13 cellular contexts compared by ENCODE assay signal in the genomic region with DNA sequence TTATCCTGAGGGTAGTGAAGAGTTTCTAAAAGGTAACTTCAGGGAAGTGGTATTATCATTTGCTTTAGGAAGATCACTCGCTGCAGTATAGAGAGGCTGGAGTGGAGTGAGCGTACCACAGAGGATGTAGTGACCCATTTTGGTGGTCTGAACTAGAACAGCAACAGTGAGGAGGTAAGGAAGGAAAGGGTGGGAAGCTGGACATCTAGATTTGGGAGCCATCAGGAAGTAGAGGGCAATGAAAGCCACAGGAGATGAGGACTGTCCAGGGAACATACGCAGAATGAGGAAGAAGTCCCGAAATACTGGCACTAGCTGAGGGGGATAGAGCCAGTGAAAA.
"Had no signal": no experiment of that assay in that cellular context is flagged by ENCODE, and none has a peak within 500 bp of the region (broad histone marks: within the 10 kb centered on the region; RNA-seq: fewer than 3 reads in every experiment).

No MANE protein-coding gene starts in this region.

- H3K4me3 ChIP-seq: body of pancreas, dorsolateral prefrontal cortex had no signal

- H3K9me3 ChIP-seq: body of pancreas had no signal

- H3K27me3 Mint-ChIP-seq: activated B cell treated with CpG ODN at 0.5 μM for 24 hours; activated CD4-positive, alpha-beta memory T cell treated with anti-CD3 and anti-CD28 coated beads for 36 hours; activated T-cell treated with anti-CD3 and anti-CD28 coated beads, Interleukin-2, amount 50 U/mL, for 24 hours; progenitor cell of endocrine pancreas had no signal

- H3K27me3 ChIP-seq: body of pancreas, dorsolateral prefrontal cortex, foreskin keratinocyte had no signal

- H3K27ac Mint-ChIP-seq: activated B cell treated with CpG ODN at 0.5 μM for 24 hours; activated CD4-positive, alpha-beta memory T cell treated with anti-CD3 and anti-CD28 coated beads for 36 hours; activated naive CD4-positive, alpha-beta T cell treated with anti-CD3 and anti-CD28 coated beads for 36 hours; activated T-cell treated with anti-CD3 and anti-CD28 coated beads, Interleukin-2, amount 50 U/mL, for 24 hours; activated T-helper 2 cell treated with anti-CD3 and anti-CD28 coated beads, Interferon-gamma antibody, Interleukin-2, Interleukin-4, amounts not matched to agents 10 μg/mL and 5 μg/mL and 100 μg/mL, durations not matched to agents 14 hours and 24 hours and 36 hours; nephron progenitor cell; progenitor cell of endocrine pancreas; T-helper 2 cell treated with Interferon-gamma antibody and Interleukin-4, amounts not matched to agents 5 μg/mL and 100 μg/mL, for 36 hours had no signal

- H3K9me3 Mint-ChIP-seq: activated B cell treated with CpG ODN at 0.5 μM for 24 hours; activated CD4-positive, alpha-beta memory T cell treated with anti-CD3 and anti-CD28 coated beads for 36 hours; activated naive CD4-positive, alpha-beta T cell treated with anti-CD3 and anti-CD28 coated beads for 36 hours; activated T-cell treated with anti-CD3 and anti-CD28 coated beads, Interleukin-2, amount 50 U/mL, for 24 hours; activated T-helper 2 cell treated with anti-CD3 and anti-CD28 coated beads, Interferon-gamma antibody, Interleukin-2, Interleukin-4, amounts not matched to agents 10 μg/mL and 5 μg/mL and 100 μg/mL, durations not matched to agents 14 hours and 24 hours and 36 hours; nephron progenitor cell; T-helper 2 cell treated with Interferon-gamma antibody and Interleukin-4, amounts not matched to agents 5 μg/mL and 100 μg/mL, for 36 hours had no signal

- H3K4me3 Mint-ChIP-seq: activated B cell treated with CpG ODN at 0.5 μM for 24 hours; activated CD4-positive, alpha-beta memory T cell treated with anti-CD3 and anti-CD28 coated beads for 36 hours; activated naive CD4-positive, alpha-beta T cell treated with anti-CD3 and anti-CD28 coated beads for 36 hours; activated T-cell treated with anti-CD3 and anti-CD28 coated beads, Interleukin-2, amount 50 U/mL, for 24 hours; nephron progenitor cell; T-helper 2 cell treated with Interferon-gamma antibody and Interleukin-4, amounts not matched to agents 5 μg/mL and 100 μg/mL, for 36 hours had no signal

- H3K27ac ChIP-seq: body of pancreas, foreskin keratinocyte had no signal

- H3K4me1 ChIP-seq: foreskin keratinocyte had no signal

- FAIRE-seq: small intestine, TTC549 had no signal
